In genomic region chr11:6249822-6250555, GRCh38 we compare ENCODE assay signal across 8 cellular contexts. TPM values are rescaled to one million over a fixed set of nuclear protein-coding genes. Genes with fewer than 3 reads are reported as not detected.
A peak's percentile ranks its signal among the peaks of the same experiment; 100 is the strongest.
DNase-seq lines count a peak whose midpoint lies in the region; ATAC-seq, FAIRE-seq and TF ChIP-seq lines count a peak whose summit lies in the region.
"Had no signal": no experiment of that assay in that cellular context is flagged by ENCODE, and none has a peak within 500 bp of the region (broad histone marks: within the 10 kb centered on the region; RNA-seq: fewer than 3 reads in every experiment).

No MANE protein-coding gene starts in this region.

- H3K4me1 ChIP-seq in A549, result peaks cover 9% of the 10 kb centered on the region; the same call in 2 of the 3 replicates
- no peaks in the 10 kb centered on the region for H3K4me1 ChIP-seq in PC-3 (ENCODE audit: insufficient read depth, low read length)
- peaks cover 15% of the 10 kb centered on the region for H3K4me1 ChIP-seq in left ventricle myocardium inferior
- no peaks in the 10 kb centered on the region for H3K4me1 ChIP-seq in naive thymus-derived CD4-positive, alpha-beta T cell (ENCODE audit: control insufficient read depth in 2 of 2, insufficient read depth in 2 of 2, low read length in 2 of 2)
- H3K4me1 ChIP-seq: BLaER1 treated with 17β-estradiol and CSF1 and Interleukin-3, amounts not matched to agents 10 nM and 100 nM had no signal

- TF ChIP-seq CTCF in A549 (IDR thresholded peaks at IDR 0.05) (no peak), PC-3 (conservative IDR thresholded peaks at IDR 0.05; ENCODE audit: low read depth, low read length) (no peak), left ventricle myocardium inferior (IDR thresholded peaks at IDR 0.05; ENCODE audit: borderline replicate concordance) (no peak)

- H3K27ac Mint-ChIP-seq in naive thymus-derived CD4-positive, alpha-beta T cell, result no peak overlapping the region

- H3K79me2 ChIP-seq in PC-3 (ENCODE audit: low read length), result no peaks in the 10 kb centered on the region

- H3K9me2 ChIP-seq in PC-3 (replicated peaks; ENCODE audit: low read length), result no peaks in the 10 kb centered on the region

- no peak overlapping the region for H3K9ac ChIP-seq in PC-3 (ENCODE audit: low read length)
- H3K9ac ChIP-seq: BLaER1 treated with 17β-estradiol and CSF1 and Interleukin-3, amounts not matched to agents 10 nM and 100 nM had no signal

- TF ChIP-seq POLR2A in A549 (IDR thresholded peaks at IDR 0.05; ENCODE audit: low read length), result no peak

- H2AFZ ChIP-seq in PC-3 (ENCODE audit: low read length), result no peak overlapping the region

- no peak for TF ChIP-seq EP300 in A549 (IDR thresholded peaks at IDR 0.05)

- POLR2A ChIA-PET in A549 (lab: Yijun Ruan, JAX), result interaction anchor here (0.6 to 1.9 kb wide), 3 partner anchors 15 to 1611 kb away, joined by 3 to 12 read pairs (median 5); partner anchors contain the start of genes CAVIN3 and FHIP1B
- POLR2A ChIA-PET in PC-3 (lab: Charles Lee; ENCODE audit: unreplicated experiment), result interaction anchor here (0.9 kb wide), 1 partner anchor 74 kb away, joined by 3 read pairs; no protein-coding TSS in a partner anchor
- POLR2A ChIA-PET in naive thymus-derived CD4-positive, alpha-beta T cell (lab: Charles Lee), result interaction anchor here (0.8 kb wide), 1 partner anchor 128 kb away, joined by 3 read pairs; no protein-coding TSS in a partner anchor

- intact Hi-C loops in PC-3 (cut with micrococcal nuclease) (loop anchor here (2.0 kb wide), 1 partner anchor 103 kb away; no protein-coding TSS in a partner anchor), left ventricle myocardium inferior (cut with micrococcal nuclease) (loop anchor here (10.0 kb wide), 2 partner anchors 55 to 105 kb away; no protein-coding TSS in a partner anchor)
- intact Hi-C loops in naive thymus-derived CD4-positive, alpha-beta T cell (cut with micrococcal nuclease), result loop anchor here (5.0 kb wide), 2 partner anchors 67 to 192 kb away; partner anchors contain the start of gene HPX (in 1 of the 2)

- CTCF ChIA-PET in A549 (lab: Yijun Ruan, JAX) (interaction anchor here (1.0 to 8.5 kb wide), 15 partner anchors 9 to 455 kb away, joined by 3 to 83 read pairs (median 9); partner anchors contain the start of genes CCKBR, CNGA4 and FHIP1B), PC-3 (lab: Charles Lee) (interaction anchor here (1.1 to 2.5 kb wide), 2 partner anchors 49 to 113 kb away, joined by 4 to 15 read pairs; no protein-coding TSS in a partner anchor)
- CTCF ChIA-PET in naive thymus-derived CD4-positive, alpha-beta T cell (lab: Charles Lee), result interaction anchor here (0.6 to 4.8 kb wide), 4 partner anchors 11 to 102 kb away, joined by 3 to 27 read pairs (median 9); partner anchors contain the start of gene CCKBR

- H3F3A ChIP-seq in PC-3 (ENCODE audit: low read length, unreplicated experiment), result no peaks in the 10 kb centered on the region

- WGBS in A549 (ENCODE audit: missing lambda C conversion rate), result 15% methylated on average over 3 of the region's 3 CpGs

- FAIRE-seq in A549 (lab: Jason Lieb, UNC), result no peak

- TF ChIP-seq RAD21 in A549 (conservative IDR thresholded peaks at IDR 0.05 in 1 of 2, IDR thresholded peaks at IDR 0.05 in 1 of 2), result no peak

- peak; percentile 36 to 58 for DNase-seq in A549 (ENCODE audit: low read depth in 1 of 2, low spot score in 1 of 2)
- peak; percentile 77 for DNase-seq in PC-3
- peak; percentile 69 for DNase-seq in left ventricle myocardium inferior
- no peak for DNase-seq in activated naive CD4-positive, alpha-beta T cell treated with anti-CD3 and anti-CD28 coated beads, Interleukin-2, amount 50 U/mL, for 16 hours
- DNase-seq in naive thymus-derived CD4-positive, alpha-beta T cell, result no peak

- H3K4me3 ChIP-seq in A549 (no peak overlapping the region), PC-3 (ENCODE audit: low read length) (no peak overlapping the region), left ventricle myocardium inferior (no peak overlapping the region)
- H3K4me3 ChIP-seq in naive thymus-derived CD4-positive, alpha-beta T cell (ENCODE audit: low read length), result no peak overlapping the region
- H3K4me3 ChIP-seq: BLaER1 treated with 17β-estradiol and CSF1 and Interleukin-3, amounts not matched to agents 10 nM and 100 nM had no signal

- no peaks in the 10 kb centered on the region for H3K4me1 Mint-ChIP-seq in naive thymus-derived CD4-positive, alpha-beta T cell

- H3K27me3 ChIP-seq in PC-3 (ENCODE audit: low read length) (peaks cover 5% of the 10 kb centered on the region; the same call in 1 of the 2 replicates), left ventricle myocardium inferior (ENCODE audit: low read depth) (no peaks in the 10 kb centered on the region)
- no peaks in the 10 kb centered on the region for H3K27me3 ChIP-seq in naive thymus-derived CD4-positive, alpha-beta T cell (ENCODE audit: control insufficient read depth in 2 of 2, insufficient read depth in 2 of 2, low read length in 2 of 2)
- H3K27me3 ChIP-seq: BLaER1 treated with 17β-estradiol and CSF1 and Interleukin-3, amounts not matched to agents 10 nM and 100 nM had no signal

- H3K36me3 ChIP-seq in PC-3 (ENCODE audit: low read depth, low read length), result no peaks in the 10 kb centered on the region
- H3K36me3 ChIP-seq in left ventricle myocardium inferior, result no peaks in the 10 kb centered on the region
- no peaks in the 10 kb centered on the region for H3K36me3 ChIP-seq in naive thymus-derived CD4-positive, alpha-beta T cell (ENCODE audit: control insufficient read depth in 2 of 3, insufficient read depth in 3 of 3, low read length in 3 of 3)
- H3K36me3 ChIP-seq: BLaER1 treated with 17β-estradiol and CSF1 and Interleukin-3, amounts not matched to agents 10 nM and 100 nM had no signal

- ATAC-seq in A549, result peak; percentile 79 to 86
- ATAC-seq in PC-3, result peak; percentile 88
- no peak for ATAC-seq in naive thymus-derived CD4-positive, alpha-beta T cell
- no peak for ATAC-seq in GM18907 (IDR thresholded peaks at IDR 0.05; ENCODE audit: unreplicated experiment)

- no peaks in the 10 kb centered on the region for H3K9me3 ChIP-seq in A549
- no peaks in the 10 kb centered on the region for H3K9me3 ChIP-seq in PC-3 (ENCODE audit: low read length)
- H3K9me3 ChIP-seq in left ventricle myocardium inferior (replicated peaks), result no peaks in the 10 kb centered on the region
- no peaks in the 10 kb centered on the region for H3K9me3 ChIP-seq in naive thymus-derived CD4-positive, alpha-beta T cell (ENCODE audit: control insufficient read depth in 2 of 3, low read length in 3 of 3)

- 0 out of 6 replicates have a peak overlapping the region, but pooled peaks of 1 of the 2 experiments have one; percentile 10 for H3K27ac ChIP-seq in A549
- no peak overlapping the region for H3K27ac ChIP-seq in PC-3 (ENCODE audit: low read length)
- H3K27ac ChIP-seq in left ventricle myocardium inferior (replicated peaks), result peak overlapping the region; percentile 21
- no peak overlapping the region for H3K27ac ChIP-seq in naive thymus-derived CD4-positive, alpha-beta T cell (ENCODE audit: low read depth, low read length)
- H3K27ac ChIP-seq: BLaER1 treated with 17β-estradiol and CSF1 and Interleukin-3, amounts not matched to agents 10 nM and 100 nM had no signal

- H3K36me3 Mint-ChIP-seq in naive thymus-derived CD4-positive, alpha-beta T cell, result no peaks in the 10 kb centered on the region

- no TSS peak for BruUV-seq in PC-3 (replicated peaks; lab: Mats Ljungman, UMichigan)

- no peaks in the 10 kb centered on the region for H4K20me1 ChIP-seq in PC-3 (ENCODE audit: low read length)
- H4K20me1 ChIP-seq: BLaER1 treated with 17β-estradiol and CSF1 and Interleukin-3, amounts not matched to agents 10 nM and 100 nM had no signal

- peaks cover 0 to 21% (median 0%) of the 10 kb centered on the region in 5 donors for H3K27me3 Mint-ChIP-seq in naive thymus-derived CD4-positive, alpha-beta T cell

- no peak overlapping the region for H3K4me3 Mint-ChIP-seq in naive thymus-derived CD4-positive, alpha-beta T cell

- H3K4me2 ChIP-seq in A549 (peak overlapping the region; percentile 41; the same call in 2 of the 3 replicates), PC-3 (ENCODE audit: low read length) (no peak overlapping the region)
- H3K4me2 ChIP-seq: BLaER1 treated with 17β-estradiol and CSF1 and Interleukin-3, amounts not matched to agents 10 nM and 100 nM had no signal

- H3K9me3 Mint-ChIP-seq in naive thymus-derived CD4-positive, alpha-beta T cell, result no peaks in the 10 kb centered on the region

RNA-seq across cellular contexts. Expression of gene CCKBR, which starts 9.6 kb away (rescaled TPM):
- polyA plus RNA-seq in A549 (2011; rRNA removed), result not detected in 2 replicates
- not detected in 2 replicates for polyA plus RNA-seq in A549 (2012; cell fraction: cytosol; rRNA removed)
- 0.07 TPM in 1 of 2 replicates, not detected in the other for polyA plus RNA-seq in A549 (2012; cell fraction: nucleus; rRNA removed)
- polyA plus RNA-seq in A549 (2017; fragmentation: RNase III; extraction: RNeasy Plus Mini Kit Qiagen cat#74134 plus additional on column Dnase treatment), result not detected in 3 replicates
- not detected in 2 replicates for polyA minus RNA-seq in A549 (2011; rRNA and poly(A)+ RNA removed)
- total RNA-seq in PC-3 (2014; rRNA removed), result not detected in 2 replicates
- not detected for total RNA-seq in left ventricle myocardium inferior
- total RNA-seq in naive thymus-derived CD4-positive, alpha-beta T cell, result not detected
- not detected for polyA plus RNA-seq in naive thymus-derived CD4-positive, alpha-beta T cell
- total RNA-seq: T-helper 2 cell treated with Interferon-gamma antibody and Interleukin-4, amounts not matched to agents 100 ng/mL and 5 ng/mL, for 36 hours had no signal

RNA-seq across cellular contexts. Expression of gene CNGA4, which starts 11.1 kb away (rescaled TPM):
- polyA plus RNA-seq in A549 (2011; rRNA removed) (0.12 and 0.19 TPM in 2 replicates), A549 (2017; fragmentation: RNase III; extraction: RNeasy Plus Mini Kit Qiagen cat#74134 plus additional on column Dnase treatment) (0.10 to 0.12 TPM (median 0.11 TPM) in 3 replicates)
- 0.12 and 0.17 TPM in 2 replicates for polyA plus RNA-seq in A549 (2012; cell fraction: cytosol; rRNA removed)
- 0.23 and 0.32 TPM in 2 replicates for polyA plus RNA-seq in A549 (2012; cell fraction: nucleus; rRNA removed)
- polyA minus RNA-seq in A549 (2011; rRNA and poly(A)+ RNA removed), result 0.15 TPM in 1 of 2 replicates, not detected in the other
- total RNA-seq in PC-3 (2014; rRNA removed) (0.51 TPM in 1 of 2 replicates, not detected in the other), left ventricle myocardium inferior (not detected)
- under 1 TPM in 4 of 5 experiments, not detected in 1; 0.32 to 0.62 (median 0.37) TPM for total RNA-seq in naive thymus-derived CD4-positive, alpha-beta T cell
- not detected for polyA plus RNA-seq in naive thymus-derived CD4-positive, alpha-beta T cell

RNA-seq across cellular contexts. Expression of gene FHIP1B, which starts 15.6 kb away (rescaled TPM):
- polyA plus RNA-seq in A549 (2011; rRNA removed) (19.4 and 23.9 TPM in 2 replicates), A549 (2017; fragmentation: RNase III; extraction: RNeasy Plus Mini Kit Qiagen cat#74134 plus additional on column Dnase treatment) (12.6 to 14.3 TPM (median 13.9 TPM) in 3 replicates)
- 18.7 and 25.3 TPM in 2 replicates for polyA plus RNA-seq in A549 (2012; cell fraction: cytosol; rRNA removed)
- polyA plus RNA-seq in A549 (2012; cell fraction: nucleus; rRNA removed), result 97.5 and 108 TPM in 2 replicates
- 29.0 and 29.5 TPM in 2 replicates for polyA minus RNA-seq in A549 (2011; rRNA and poly(A)+ RNA removed)
- total RNA-seq in PC-3 (2014; rRNA removed) (23.3 and 30.4 TPM in 2 replicates), left ventricle myocardium inferior (12.2 TPM)
- total RNA-seq in naive thymus-derived CD4-positive, alpha-beta T cell, result 10 to 100 TPM; 26.8 to 52.4 (median 44.3) TPM
- 10 to 100 TPM in 1 of 2 donors, 1 to 10 TPM in 1; 9.7 to 20.3 TPM for polyA plus RNA-seq in naive thymus-derived CD4-positive, alpha-beta T cell

RNA-seq across cellular contexts. Expression of gene C11orf42, which starts 44.6 kb away (rescaled TPM):
- not detected in 2 replicates for polyA plus RNA-seq in A549 (2011; rRNA removed)
- polyA plus RNA-seq in A549 (2012; cell fraction: cytosol; rRNA removed), result not detected in 2 replicates
- polyA plus RNA-seq in A549 (2012; cell fraction: nucleus; rRNA removed), result not detected in 2 replicates
- not detected in 3 replicates for polyA plus RNA-seq in A549 (2017; fragmentation: RNase III; extraction: RNeasy Plus Mini Kit Qiagen cat#74134 plus additional on column Dnase treatment)
- polyA minus RNA-seq in A549 (2011; rRNA and poly(A)+ RNA removed), result not detected in 2 replicates
- total RNA-seq in PC-3 (2014; rRNA removed), result not detected in 2 replicates
- not detected for total RNA-seq in left ventricle myocardium inferior
- total RNA-seq in naive thymus-derived CD4-positive, alpha-beta T cell, result not detected
- polyA plus RNA-seq in naive thymus-derived CD4-positive, alpha-beta T cell, result not detected
- total RNA-seq: T-helper 2 cell treated with Interferon-gamma antibody and Interleukin-4, amounts not matched to agents 100 ng/mL and 5 ng/mL, for 36 hours had no signal

RNA-seq across cellular contexts. Expression of gene OR52W1, which starts 51.0 kb away (rescaled TPM):
- polyA plus RNA-seq in A549 (2011; rRNA removed) (not detected in 2 replicates), A549 (2017; fragmentation: RNase III; extraction: RNeasy Plus Mini Kit Qiagen cat#74134 plus additional on column Dnase treatment) (not detected in 3 replicates)
- not detected in 2 replicates for polyA plus RNA-seq in A549 (2012; cell fraction: cytosol; rRNA removed)
- polyA plus RNA-seq in A549 (2012; cell fraction: nucleus; rRNA removed), result not detected in 2 replicates
- not detected in 2 replicates for polyA minus RNA-seq in A549 (2011; rRNA and poly(A)+ RNA removed)
- total RNA-seq in PC-3 (2014; rRNA removed) (not detected in 2 replicates), left ventricle myocardium inferior (not detected)
- total RNA-seq in naive thymus-derived CD4-positive, alpha-beta T cell, result not detected
- polyA plus RNA-seq in naive thymus-derived CD4-positive, alpha-beta T cell, result not detected
- total RNA-seq: T-helper 2 cell treated with Interferon-gamma antibody and Interleukin-4, amounts not matched to agents 100 ng/mL and 5 ng/mL, for 36 hours had no signal

Comparison
In these comparisons a context has a peak if more than half of its experiments do, and no peak if none do; other contexts are left out.
1. ATAC-seq: peak in A549 (2 of 2) and PC-3 (single experiment); none in naive thymus-derived CD4-positive, alpha-beta T cell (single experiment) and GM18907 (single experiment).
2. DNase-seq: peak in A549 (2 of 2), PC-3 (single experiment) and left ventricle myocardium inferior (single experiment); none in activated naive CD4-positive, alpha-beta T cell treated with anti-CD3 and anti-CD28 coated beads, Interleukin-2, amount 50 U/mL, for 16 hours (single experiment) and naive thymus-derived CD4-positive, alpha-beta T cell (0 of 9).